ENCODE assay signal across 29 cellular contexts in genomic region chr17:12028611-12029010, GRCh38.
"Had no signal": no experiment of that assay in that cellular context is flagged by ENCODE, and none has a peak within 500 bp of the region (broad histone marks: within the 10 kb centered on the region; RNA-seq: fewer than 3 reads in every experiment).

No MANE protein-coding gene starts in this region.

- H3K4me1 Mint-ChIP-seq: nephron progenitor cell had no signal

- H3K27ac ChIP-seq: ovary, parathyroid adenoma, psoas muscle, right lobe of liver, sigmoid colon, stomach, thoracic aorta, thyroid gland, tibial nerve, upper lobe of right lung, uterus had no signal

- H3K36me3 Mint-ChIP-seq: natural killer cell treated with Interleukin-12 subunit alpha and Interleukin-12 subunit beta and Interleukin-15 and Interleukin-18, amount 100 ng/mL, for 72 hours; stimulated activated effector memory CD8-positive, alpha-beta T cell treated with anti-CD3 and anti-CD28 coated beads, Interleukin-12 subunit alpha, Interleukin-12 subunit beta, amount 100 ng/mL, for 72 hours had no signal

- H3K4me3 ChIP-seq: ovary, psoas muscle, right lobe of liver, sigmoid colon, stomach, thoracic aorta, thyroid gland, tibial nerve, upper lobe of right lung, uterus had no signal

- DNase-seq: naive thymus-derived CD8-positive, alpha-beta T cell; nephron progenitor cell; occipital lobe; ovary; posterior cingulate gyrus; psoas muscle; right cardiac atrium; right lobe of liver; sigmoid colon; small intestine; stimulated activated CD4-positive, alpha-beta T cell treated with anti-CD3 and anti-CD28 coated beads, Interleukin-15, amount 100 ng/mL, for 24 hours; stimulated activated CD4-positive, alpha-beta T cell treated with anti-CD3 and anti-CD28 coated beads, Interleukin-2, amount 100 ng/mL, for 24 hours; stimulated activated CD4-positive, alpha-beta T cell treated with anti-CD3 and anti-CD28 coated beads, Interleukin-2, amount 100 ng/mL, for 48 hours; stimulated activated CD4-positive, alpha-beta T cell treated with anti-CD3 and anti-CD28 coated beads, Interleukin-4, amount 100 ng/mL, for 24 hours; stimulated activated naive B cell treated with anti-CD40 and anti-IgM and Interleukin-4, amounts not matched to agents 10 μg/mL and 1 μg/mL and 100 μg/mL, for 72 hours; stimulated activated naive CD4-positive, alpha-beta T cell treated with Interleukin-2 at 50 U/mL for 16 hours; stomach; thyroid gland; trophoblast cell; upper lobe of right lung; uterus had no signal

- H3K9me3 Mint-ChIP-seq: naive thymus-derived CD8-positive, alpha-beta T cell; natural killer cell treated with Interleukin-12 subunit alpha and Interleukin-12 subunit beta and Interleukin-15 and Interleukin-18, amount 100 ng/mL, for 72 hours; nephron progenitor cell; neural crest cell; stimulated activated effector memory CD8-positive, alpha-beta T cell treated with anti-CD3 and anti-CD28 coated beads, Interleukin-12 subunit alpha, Interleukin-12 subunit beta, amount 100 ng/mL, for 72 hours; stimulated activated naive B cell treated with anti-CD40 and anti-IgM and Interleukin-4, amounts not matched to agents 10 μg/mL and 1 μg/mL and 100 μg/mL, for 72 hours; stimulated activated naive CD8-positive, alpha-beta T cell treated with anti-CD3 and anti-CD28 coated beads, Interleukin-15, Interleukin-2, amounts not matched to agents 100 ng/mL and 50 ng/mL, for 24 hours had no signal

- H3K27me3 Mint-ChIP-seq: naive thymus-derived CD8-positive, alpha-beta T cell; natural killer cell treated with Interleukin-12 subunit alpha and Interleukin-12 subunit beta and Interleukin-15 and Interleukin-18, amount 100 ng/mL, for 72 hours; progenitor cell of endocrine pancreas; stimulated activated naive B cell treated with anti-CD40 and anti-IgM and Interleukin-4, amounts not matched to agents 10 μg/mL and 1 μg/mL and 100 μg/mL, for 72 hours; stimulated activated naive CD8-positive, alpha-beta T cell treated with anti-CD3 and anti-CD28 coated beads, Interleukin-15, Interleukin-2, amounts not matched to agents 100 ng/mL and 50 ng/mL, for 24 hours had no signal

- H3K27me3 ChIP-seq: ovary, right lobe of liver, sigmoid colon, stomach, thyroid gland, tibial nerve, upper lobe of right lung, uterus had no signal

- H2AFZ ChIP-seq: parathyroid adenoma had no signal

- H3K9me3 ChIP-seq: ovary, psoas muscle, right lobe of liver, sigmoid colon, stomach, thoracic aorta, thyroid gland, tibial nerve, upper lobe of right lung, uterus had no signal

- H3K27ac Mint-ChIP-seq: naive thymus-derived CD8-positive, alpha-beta T cell; natural killer cell treated with Interleukin-12 subunit alpha and Interleukin-12 subunit beta and Interleukin-15 and Interleukin-18, amount 100 ng/mL, for 72 hours; nephron progenitor cell; progenitor cell of endocrine pancreas; stimulated activated naive B cell treated with anti-CD40 and anti-IgM and Interleukin-4, amounts not matched to agents 10 μg/mL and 1 μg/mL and 100 μg/mL, for 72 hours; stimulated activated naive CD8-positive, alpha-beta T cell treated with anti-CD3 and anti-CD28 coated beads, Interleukin-15, Interleukin-2, amounts not matched to agents 100 ng/mL and 50 ng/mL, for 24 hours had no signal

- H3K4me3 Mint-ChIP-seq: natural killer cell treated with Interleukin-12 subunit alpha and Interleukin-12 subunit beta and Interleukin-15 and Interleukin-18, amount 100 ng/mL, for 72 hours; nephron progenitor cell; neural crest cell; stimulated activated effector memory CD8-positive, alpha-beta T cell treated with anti-CD3 and anti-CD28 coated beads, Interleukin-12 subunit alpha, Interleukin-12 subunit beta, amount 100 ng/mL, for 72 hours; stimulated activated naive B cell treated with anti-CD40 and anti-IgM and Interleukin-4, amounts not matched to agents 10 μg/mL and 1 μg/mL and 100 μg/mL, for 72 hours; stimulated activated naive CD8-positive, alpha-beta T cell treated with anti-CD3 and anti-CD28 coated beads, Interleukin-15, Interleukin-2, amounts not matched to agents 100 ng/mL and 50 ng/mL, for 24 hours had no signal

- H3K9ac ChIP-seq: parathyroid adenoma had no signal

- H3K4me1 ChIP-seq: uterus had no signal

- H3K36me3 ChIP-seq: ovary, right lobe of liver, sigmoid colon, stomach, thoracic aorta, thyroid gland, tibial nerve, upper lobe of right lung, uterus had no signal

- ATAC-seq: naive thymus-derived CD8-positive, alpha-beta T cell; natural killer cell treated with Interleukin-12 subunit alpha and Interleukin-12 subunit beta and Interleukin-15 and Interleukin-18, amount 100 ng/mL, for 72 hours; psoas muscle; right cardiac atrium; right lobe of liver; stimulated activated effector memory CD8-positive, alpha-beta T cell treated with anti-CD3 and anti-CD28 coated beads, Interleukin-12 subunit alpha, Interleukin-12 subunit beta, amount 100 ng/mL, for 72 hours; stimulated activated naive B cell treated with anti-CD40 and anti-IgM and Interleukin-4, amounts not matched to agents 10 μg/mL and 1 μg/mL and 100 μg/mL, for 72 hours; upper lobe of right lung had no signal
